ENCODE assay signal across 8 cellular contexts in genomic region chr2:61017556-61018318, GRCh38.
A peak's percentile ranks its signal among the peaks of the same experiment; 100 is the strongest.
DNase-seq lines count a peak whose midpoint lies in the region; ATAC-seq and TF ChIP-seq lines count a peak whose summit lies in the region.

A gene with protein sequence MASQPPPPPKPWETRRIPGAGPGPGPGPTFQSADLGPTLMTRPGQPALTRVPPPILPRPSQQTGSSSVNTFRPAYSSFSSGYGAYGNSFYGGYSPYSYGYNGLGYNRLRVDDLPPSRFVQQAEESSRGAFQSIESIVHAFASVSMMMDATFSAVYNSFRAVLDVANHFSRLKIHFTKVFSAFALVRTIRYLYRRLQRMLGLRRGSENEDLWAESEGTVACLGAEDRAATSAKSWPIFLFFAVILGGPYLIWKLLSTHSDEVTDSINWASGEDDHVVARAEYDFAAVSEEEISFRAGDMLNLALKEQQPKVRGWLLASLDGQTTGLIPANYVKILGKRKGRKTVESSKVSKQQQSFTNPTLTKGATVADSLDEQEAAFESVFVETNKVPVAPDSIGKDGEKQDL (plus strand): TSS chr2:61017720. CDS start chr2:61017760, 40 bp downstream.
Gene PUS10, minus strand, starts transcription at chr2:61018255. Its CDS starts 6,365 bp downstream, at chr2:61011890.

- H3K4me3 ChIP-seq in muscle layer of duodenum (ENCODE audit: low read depth in 1 of 2, low read length in 2 of 2): peak within 1 kb of the TSS; percentile 83 to 99

- peak; percentile 78 for TF ChIP-seq POLR2A in erythroblast (IDR thresholded peaks at IDR 0.05; ENCODE audit: low read length)

- H3K27ac ChIP-seq in muscle layer of duodenum (ENCODE audit: low read length): peak within 1 kb of the TSS; percentile 92

- ATAC-seq in GM19351 (IDR thresholded peaks at IDR 0.05; ENCODE audit: unreplicated experiment) (peak; percentile 83), HG03460 (IDR thresholded peaks at IDR 0.05; ENCODE audit: unreplicated experiment) (peak; percentile 80)

- H3K36me3 ChIP-seq in muscle layer of duodenum (ENCODE audit: control insufficient read depth in 1 of 2, insufficient read depth in 2 of 2, low read length in 2 of 2): peaks cover 0 to 6% of the 10 kb centered on the region in 2 donors

- no peaks in the 10 kb centered on the region for H3K27me3 ChIP-seq in muscle layer of duodenum (ENCODE audit: low read depth, low read length)

- peaks cover 0 to 2% of the 10 kb centered on the region in 2 donors for H3K9me3 ChIP-seq in muscle layer of duodenum (ENCODE audit: control insufficient read depth in 1 of 2, low read length in 2 of 2)

- DNase-seq in CMK (ENCODE audit: low read depth): peak; percentile 37
- DNase-seq in NOMO-1 treated with DMSO at 0.1 percent for 48 hours (lab: John Stamatoyannopoulos, UW; ENCODE audit: unreplicated experiment): peak; percentile 73
- DNase-seq in activated T-cell treated with anti-CD3 and anti-CD28 coated beads for 24 hours (ENCODE audit: low read depth): peak; percentile 53
- DNase-seq in erythroblast (lab: John Stamatoyannopoulos, UW): peak; percentile 86 to 89
- DNase-seq in stimulated activated CD8-positive, alpha-beta memory T cell treated with anti-CD3 and anti-CD28 coated beads, Interleukin-7, amount 100 ng/mL, for 24 hours (ENCODE audit: low read depth): peak; percentile 39

- H3K4me1 ChIP-seq in muscle layer of duodenum (ENCODE audit: control insufficient read depth in 1 of 2, insufficient read depth in 2 of 2, low read length in 2 of 2): peaks cover 3 to 19% of the 10 kb centered on the region in 2 donors

Comparison
In these comparisons a context has a peak if more than half of its experiments do, and no peak if none do; other contexts are left out.
1. Peak in every context shown above with its lines: DNase-seq, ATAC-seq, H3K4me3 ChIP-seq and H3K27ac ChIP-seq.
2. DNase-seq: peak in every context shown above with its lines; median percentile 88 in erythroblast; 73 in NOMO-1 treated with DMSO at 0.1 percent for 48 hours; 53 in activated T-cell treated with anti-CD3 and anti-CD28 coated beads for 24 hours; 39 in stimulated activated CD8-positive, alpha-beta memory T cell treated with anti-CD3 and anti-CD28 coated beads, Interleukin-7, amount 100 ng/mL, for 24 hours; 37 in CMK.